Comparison of ENCODE assay signal across 15 cellular contexts in genomic region chr10:132670546-132670945, GRCh38.
DNase-seq lines count a peak whose midpoint lies in the region; ATAC-seq and TF ChIP-seq lines count a peak whose summit lies in the region.
"Had no signal": no experiment of that assay in that cellular context is flagged by ENCODE, and none has a peak within 500 bp of the region (broad histone marks: within the 10 kb centered on the region; RNA-seq: fewer than 3 reads in every experiment).

No MANE protein-coding gene starts in this region.

- intact Hi-C loops in Right ventricle myocardium superior (cut with DNase I) (no loop called here), right cardiac atrium (cut with DNase I) (no loop called here)

- H3K9me3 Mint-ChIP-seq in HFFc6 (no peaks in the 10 kb centered on the region), immature natural killer cell (peaks cover 0 to 2% (median 0%) of the 10 kb centered on the region in 6 donors)
- peaks cover 0 to 2% of the 10 kb centered on the region in 2 donors for H3K9me3 Mint-ChIP-seq in stimulated activated naive B cell treated with anti-CD40 and anti-IgM and Interleukin-4, amounts not matched to agents 10 μg/mL and 1 μg/mL and 100 μg/mL, for 72 hours
- H3K9me3 Mint-ChIP-seq: CD4-positive, CD25-positive, alpha-beta regulatory T cell had no signal

- H3K9me3 ChIP-seq in right cardiac atrium (ENCODE audit: control insufficient read depth, low read length), result no peaks in the 10 kb centered on the region
- H3K9me3 ChIP-seq in effector memory CD4-positive, alpha-beta T cell (ENCODE audit: control insufficient read depth, low read length), result no peaks in the 10 kb centered on the region
- H3K9me3 ChIP-seq: SJCRH30 had no signal

- peak overlapping the region; percentile 36 for H3K27ac Mint-ChIP-seq in HFFc6
- peak overlapping the region; percentile 42 for H3K27ac Mint-ChIP-seq in stimulated activated naive B cell treated with anti-CD40 and anti-IgM and Interleukin-4, amounts not matched to agents 10 μg/mL and 1 μg/mL and 100 μg/mL, for 72 hours
- H3K27ac Mint-ChIP-seq in immature natural killer cell, result no peak overlapping the region
- H3K27ac Mint-ChIP-seq: CD4-positive, CD25-positive, alpha-beta regulatory T cell had no signal

- peaks cover 30% of the 10 kb centered on the region for H3K36me3 Mint-ChIP-seq in HFFc6 (ENCODE audit: low read depth)
- peaks cover 19 to 22% of the 10 kb centered on the region in 2 donors for H3K36me3 Mint-ChIP-seq in stimulated activated naive B cell treated with anti-CD40 and anti-IgM and Interleukin-4, amounts not matched to agents 10 μg/mL and 1 μg/mL and 100 μg/mL, for 72 hours
- no peaks in the 10 kb centered on the region for H3K36me3 Mint-ChIP-seq in immature natural killer cell

- DNase-seq in Right ventricle myocardium superior (peak; percentile 33), right cardiac atrium (no peak), HFFc6 (no peak), left lobe of liver (ENCODE audit: low spot score) (peak; percentile 26), immature natural killer cell (no peak)
- DNase-seq in stimulated activated naive B cell treated with anti-CD40 and anti-IgM and Interleukin-4, amounts not matched to agents 10 μg/mL and 1 μg/mL and 100 μg/mL, for 72 hours, result no peak
- no peak for DNase-seq in effector memory CD4-positive, alpha-beta T cell
- DNase-seq: CD4-positive, CD25-positive, alpha-beta regulatory T cell; DMS53; MM.1S; NCI-H1105 treated with DMSO at 0.1 percent for 48 hours; NCI-H187; NCI-H2171; SJCRH30 had no signal

- peaks cover 4% of the 10 kb centered on the region for H3K27me3 Mint-ChIP-seq in HFFc6 (ENCODE audit: insufficient read depth)
- no peaks in the 10 kb centered on the region for H3K27me3 Mint-ChIP-seq in stimulated activated naive B cell treated with anti-CD40 and anti-IgM and Interleukin-4, amounts not matched to agents 10 μg/mL and 1 μg/mL and 100 μg/mL, for 72 hours
- H3K27me3 Mint-ChIP-seq in immature natural killer cell (ENCODE audit: low read depth in 3 of 3), result peaks cover 0 to 1% (median 0%) of the 10 kb centered on the region in 3 donors
- H3K27me3 Mint-ChIP-seq: CD4-positive, CD25-positive, alpha-beta regulatory T cell had no signal

- peaks cover 6% of the 10 kb centered on the region for H3K4me1 ChIP-seq in right cardiac atrium (ENCODE audit: control insufficient read depth, insufficient read depth, low read length)
- H3K4me1 ChIP-seq in effector memory CD4-positive, alpha-beta T cell (ENCODE audit: control insufficient read depth, insufficient read depth, low read length, poor library complexity, severe bottlenecking), result no peaks in the 10 kb centered on the region

- H3K27me3 ChIP-seq in right cardiac atrium (ENCODE audit: control insufficient read depth, insufficient read depth), result no peaks in the 10 kb centered on the region
- no peaks in the 10 kb centered on the region for H3K27me3 ChIP-seq in effector memory CD4-positive, alpha-beta T cell (replicated peaks; ENCODE audit: control insufficient read depth, insufficient read depth, low read length, poor library complexity, severe bottlenecking)
- H3K27me3 ChIP-seq: SJCRH30 had no signal

- no peak overlapping the region for H3K4me3 ChIP-seq in right cardiac atrium (ENCODE audit: low read length)
- no peak overlapping the region for H3K4me3 ChIP-seq in effector memory CD4-positive, alpha-beta T cell (ENCODE audit: insufficient read depth, low read depth, low read length, poor library complexity, severe bottlenecking)
- H3K4me3 ChIP-seq: SJCRH30 had no signal

- H3K4me3 Mint-ChIP-seq in HFFc6 (no peak overlapping the region), immature natural killer cell (no peak overlapping the region)
- H3K4me3 Mint-ChIP-seq in stimulated activated naive B cell treated with anti-CD40 and anti-IgM and Interleukin-4, amounts not matched to agents 10 μg/mL and 1 μg/mL and 100 μg/mL, for 72 hours, result no peak overlapping the region
- H3K4me3 Mint-ChIP-seq: CD4-positive, CD25-positive, alpha-beta regulatory T cell had no signal

- H3K4me1 Mint-ChIP-seq in HFFc6 (ENCODE audit: low read depth), result peaks cover 45% of the 10 kb centered on the region
- H3K4me1 Mint-ChIP-seq in stimulated activated naive B cell treated with anti-CD40 and anti-IgM and Interleukin-4, amounts not matched to agents 10 μg/mL and 1 μg/mL and 100 μg/mL, for 72 hours, result peaks cover 13 to 23% of the 10 kb centered on the region in 2 donors
- H3K4me1 Mint-ChIP-seq in immature natural killer cell, result peaks cover 0 to 2% of the 10 kb centered on the region in 2 donors

- ATAC-seq in Right ventricle myocardium superior (ENCODE audit: poor library complexity), result no peak
- no peak for ATAC-seq in right cardiac atrium
- no peak for ATAC-seq in left lobe of liver
- ATAC-seq in stimulated activated naive B cell treated with anti-CD40 and anti-IgM and Interleukin-4, amounts not matched to agents 10 μg/mL and 1 μg/mL and 100 μg/mL, for 72 hours (replicated peaks), result no peak
- no peak for ATAC-seq in HG02623 (IDR thresholded peaks at IDR 0.05; ENCODE audit: unreplicated experiment)

- no peaks in the 10 kb centered on the region for H3K36me3 ChIP-seq in effector memory CD4-positive, alpha-beta T cell (ENCODE audit: control insufficient read depth, insufficient read depth, low read length)
- H3K36me3 ChIP-seq: SJCRH30 had no signal

- H3K27ac ChIP-seq in right cardiac atrium (ENCODE audit: low read length), result no peak overlapping the region
- H3K27ac ChIP-seq in effector memory CD4-positive, alpha-beta T cell (ENCODE audit: insufficient read depth, low read length, poor library complexity, severe bottlenecking), result no peak overlapping the region
- H3K27ac ChIP-seq: SJCRH30 had no signal

- TF ChIP-seq CTCF in HFFc6 (IDR thresholded peaks at IDR 0.05), result no peak

- WGBS in right cardiac atrium, result 95% methylated on average over 9 of the region's 9 CpGs

Comparison
In these comparisons a context has a peak if more than half of its experiments do, and no peak if none do; other contexts are left out.
1. DNase-seq: peak in Right ventricle myocardium superior (single experiment) and left lobe of liver (single experiment); none in right cardiac atrium (0 of 3), HFFc6 (single experiment), stimulated activated naive B cell treated with anti-CD40 and anti-IgM and Interleukin-4, amounts not matched to agents 10 μg/mL and 1 μg/mL and 100 μg/mL, for 72 hours (single experiment), effector memory CD4-positive, alpha-beta T cell (0 of 3) and immature natural killer cell (0 of 3).
2. H3K27ac Mint-ChIP-seq: peak in HFFc6 (single experiment) and stimulated activated naive B cell treated with anti-CD40 and anti-IgM and Interleukin-4, amounts not matched to agents 10 μg/mL and 1 μg/mL and 100 μg/mL, for 72 hours (single experiment); none in immature natural killer cell (0 of 6).